ENCODE assay signal across 10 cellular contexts in the genomic region with DNA sequence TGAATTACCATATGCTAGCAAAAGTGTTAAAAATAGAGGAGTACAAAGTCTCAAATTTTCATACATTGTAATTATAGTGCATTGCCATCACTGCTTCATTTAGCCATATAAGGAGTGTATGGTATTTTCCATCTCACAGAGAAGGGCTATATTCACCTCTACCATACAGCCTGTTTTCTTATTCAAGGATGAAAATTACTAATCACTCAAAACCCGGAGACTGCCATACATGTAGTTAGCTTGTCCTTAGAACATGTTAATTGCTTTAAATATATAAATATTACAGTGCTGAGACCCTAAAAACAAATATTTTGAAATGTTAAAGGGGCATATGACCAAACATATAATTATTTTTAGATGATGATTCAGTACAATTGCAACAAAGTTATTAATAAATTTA. TPM values are rescaled to one million over a fixed set of nuclear protein-coding genes. Genes with fewer than 3 reads are reported as not detected.
DNase-seq lines count a peak whose midpoint lies in the region; TF ChIP-seq lines count a peak whose summit lies in the region.
"Had no signal": no experiment of that assay in that cellular context is flagged by ENCODE, and none has a peak within 500 bp of the region (broad histone marks: within the 10 kb centered on the region; RNA-seq: fewer than 3 reads in every experiment).

No MANE protein-coding gene starts in this region.

- peak overlapping the region; percentile 94 for H3K4me3 Mint-ChIP-seq in activated CD4-positive, alpha-beta T cell treated with anti-CD3 and anti-CD28 coated beads, Interleukin-2, amount 10 ng/mL, durations not matched to agents 24 days and 14 days

- H3K36me3 Mint-ChIP-seq in activated CD4-positive, alpha-beta T cell treated with anti-CD3 and anti-CD28 coated beads, Interleukin-2, amount 10 ng/mL, durations not matched to agents 24 days and 14 days (ENCODE audit: low read depth), result peaks cover 16% of the 10 kb centered on the region

- no peak for TF ChIP-seq POLR2A in adrenal gland (IDR thresholded peaks at IDR 0.05)
- TF ChIP-seq POLR2A in testis (IDR thresholded peaks at IDR 0.05), result no peak

- 25 to 35% (median 28%) methylated on average over 1 of the region's 1 CpG for WGBS in adrenal gland, 4 donors
- 59% methylated on average over 1 of the region's 1 CpG for WGBS in liver
- WGBS in testis, 2 donors, result 29 to 63% methylated on average over 1 of the region's 1 CpG

- no peak for TF ChIP-seq RAD21 in liver (IDR thresholded peaks at IDR 0.05)

- H3K4me3 ChIP-seq in adrenal gland, result peak overlapping the region in 2 of 4 donors; percentile 66 to 91
- H3K4me3 ChIP-seq in liver (ENCODE audit: low read depth in 1 of 3, low read length in 3 of 3), result peak overlapping the region; percentile 66 to 82 (median 73)
- no peak overlapping the region for H3K4me3 ChIP-seq in testis

- peak overlapping the region; percentile 66 to 95 (median 89) for H3K27ac ChIP-seq in adrenal gland
- peak overlapping the region; percentile 84 to 94 for H3K27ac ChIP-seq in liver (ENCODE audit: low read depth in 1 of 2, low read length in 2 of 2)
- H3K27ac ChIP-seq in testis, result peak overlapping the region; percentile 67 to 83

- H3K36me3 ChIP-seq in adrenal gland (replicated peaks in 1 of 2) (no peaks in the 10 kb centered on the region), liver (ENCODE audit: control insufficient read depth in 4 of 4, insufficient read depth in 3 of 4, low read depth in 1 of 4, low read length in 3 of 4) (no peaks in the 10 kb centered on the region), testis (ENCODE audit: low read depth, missing control alignments) (no peaks in the 10 kb centered on the region)

- peaks cover 23% of the 10 kb centered on the region for H3K4me1 Mint-ChIP-seq in activated CD4-positive, alpha-beta T cell treated with anti-CD3 and anti-CD28 coated beads, Interleukin-2, amount 10 ng/mL, durations not matched to agents 24 days and 14 days

- intact Hi-C loops in activated CD4-positive, alpha-beta T cell treated with anti-CD3 and anti-CD28 coated beads, Interleukin-2, amount 10 ng/mL, durations not matched to agents 24 days and 14 days (cut with micrococcal nuclease), result loop anchor here (2.0 kb wide), 1 partner anchor 31 kb away; no protein-coding TSS in a partner anchor
- intact Hi-C loops in adrenal gland (cut with DNase I) (loop anchor here in 1 of 2 donors (5.0 kb wide), 1 partner anchor 51 kb away; a partner anchor contains a TSS), testis (cut with DNase I; ENCODE audit: low total_unique reads) (no loop called here)

- H3K4me1 ChIP-seq in adrenal gland (replicated peaks in 1 of 2) (peaks cover 27 to 53% of the 10 kb centered on the region in 2 donors), liver (ENCODE audit: control insufficient read depth in 4 of 4, insufficient read depth in 4 of 4, low read length in 3 of 4) (peaks cover 5 to 52% (median 31%) of the 10 kb centered on the region in 4 donors), testis (peaks cover 13% of the 10 kb centered on the region)

- no peaks in the 10 kb centered on the region for H3K9me3 ChIP-seq in adrenal gland (replicated peaks in 1 of 3)
- no peaks in the 10 kb centered on the region for H3K9me3 ChIP-seq in liver (ENCODE audit: control insufficient read depth in 4 of 4, low read length in 3 of 4)
- no peaks in the 10 kb centered on the region for H3K9me3 ChIP-seq in testis

- H3K27me3 ChIP-seq in adrenal gland (no peaks in the 10 kb centered on the region), liver (ENCODE audit: control insufficient read depth in 4 of 4, insufficient read depth in 4 of 4, low read length in 3 of 4) (no peaks in the 10 kb centered on the region), testis (no peaks in the 10 kb centered on the region)

- TF ChIP-seq CTCF in adrenal gland (IDR thresholded peaks at IDR 0.05) (no peak), liver (IDR thresholded peaks at IDR 0.05; ENCODE audit: low read depth, low read length, missing input control) (no peak), testis (IDR thresholded peaks at IDR 0.05) (no peak)

- no peak overlapping the region for H3K27ac Mint-ChIP-seq in activated CD4-positive, alpha-beta T cell treated with anti-CD3 and anti-CD28 coated beads, Interleukin-2, amount 10 ng/mL, durations not matched to agents 24 days and 14 days

- H3K27me3 Mint-ChIP-seq in activated CD4-positive, alpha-beta T cell treated with anti-CD3 and anti-CD28 coated beads, Interleukin-2, amount 10 ng/mL, durations not matched to agents 24 days and 14 days, result peaks cover 21% of the 10 kb centered on the region

- DNase-seq in activated CD4-positive, alpha-beta T cell treated with anti-CD3 and anti-CD28 coated beads, Interleukin-2, amount 10 ng/mL, durations not matched to agents 24 days and 14 days, result no peak
- DNase-seq in activated CD4-positive, alpha-beta T cell treated with anti-CD3 and anti-CD28 coated beads, Interleukin-2, amount 50 U/mL, for 4 hours, result no peak
- DNase-seq in adrenal gland (no peak), testis (no peak), NCI-H774 (lab: John Stamatoyannopoulos, UW) (no peak), NCI-H748 (lab: John Stamatoyannopoulos, UW; ENCODE audit: unreplicated experiment) (no peak)
- DNase-seq in stimulated activated CD4-positive, alpha-beta T cell treated with anti-CD3 and anti-CD28 coated beads, Interleukin-4, amount 100 ng/mL, for 24 hours, result no peak
- DNase-seq: NCI-H2081 treated with DMSO at 0.1 percent for 48 hours; stimulated activated CD4-positive, alpha-beta T cell treated with anti-CD3 and anti-CD28 coated beads, Interleukin-12 subunit alpha, Interleukin-12 subunit beta, amount 100 ng/mL, for 4 hours had no signal

- no peaks in the 10 kb centered on the region for H3K9me3 Mint-ChIP-seq in activated CD4-positive, alpha-beta T cell treated with anti-CD3 and anti-CD28 coated beads, Interleukin-2, amount 10 ng/mL, durations not matched to agents 24 days and 14 days

- H3K9ac ChIP-seq in liver (ENCODE audit: low read depth in 1 of 2, low read length in 2 of 2), result peak overlapping the region; percentile 63 to 99

TF ChIP-seq in liver, 16 proteins besides CTCF, POLR2A, EP300 and RAD21 (continues in another document):
- TF ChIP-seq FOXA1 (IDR thresholded peaks at IDR 0.05) (no peak), GABPA (IDR thresholded peaks at IDR 0.05 in 1 of 2, conservative IDR thresholded peaks at IDR 0.05 in 1 of 2) (no peak), YY1 (IDR thresholded peaks at IDR 0.05) (no peak), RXRA (IDR thresholded peaks at IDR 0.05) (no peak)
- TF ChIP-seq, protein P1, sequence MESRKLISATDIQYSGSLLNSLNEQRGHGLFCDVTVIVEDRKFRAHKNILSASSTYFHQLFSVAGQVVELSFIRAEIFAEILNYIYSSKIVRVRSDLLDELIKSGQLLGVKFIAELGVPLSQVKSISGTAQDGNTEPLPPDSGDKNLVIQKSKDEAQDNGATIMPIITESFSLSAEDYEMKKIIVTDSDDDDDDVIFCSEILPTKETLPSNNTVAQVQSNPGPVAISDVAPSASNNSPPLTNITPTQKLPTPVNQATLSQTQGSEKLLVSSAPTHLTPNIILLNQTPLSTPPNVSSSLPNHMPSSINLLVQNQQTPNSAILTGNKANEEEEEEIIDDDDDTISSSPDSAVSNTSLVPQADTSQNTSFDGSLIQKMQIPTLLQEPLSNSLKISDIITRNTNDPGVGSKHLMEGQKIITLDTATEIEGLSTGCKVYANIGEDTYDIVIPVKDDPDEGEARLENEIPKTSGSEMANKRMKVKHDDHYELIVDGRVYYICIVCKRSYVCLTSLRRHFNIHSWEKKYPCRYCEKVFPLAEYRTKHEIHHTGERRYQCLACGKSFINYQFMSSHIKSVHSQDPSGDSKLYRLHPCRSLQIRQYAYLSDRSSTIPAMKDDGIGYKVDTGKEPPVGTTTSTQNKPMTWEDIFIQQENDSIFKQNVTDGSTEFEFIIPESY (IDR thresholded peaks at IDR 0.05), result no peak
- TF ChIP-seq, protein P2, sequence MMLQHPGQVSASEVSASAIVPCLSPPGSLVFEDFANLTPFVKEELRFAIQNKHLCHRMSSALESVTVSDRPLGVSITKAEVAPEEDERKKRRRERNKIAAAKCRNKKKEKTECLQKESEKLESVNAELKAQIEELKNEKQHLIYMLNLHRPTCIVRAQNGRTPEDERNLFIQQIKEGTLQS (IDR thresholded peaks at IDR 0.05), result no peak

RNA-seq across cellular contexts. Expression of a gene that starts 49.4 kb away (rescaled TPM):
- total RNA-seq in activated CD4-positive, alpha-beta T cell treated with anti-CD3 and anti-CD28 coated beads, Interleukin-2, amount 10 ng/mL, durations not matched to agents 24 days and 14 days, result 2.2 and 2.5 TPM in 2 replicates
- total RNA-seq in adrenal gland (10 to 100 TPM in 1 of 8 donors, 1 to 10 TPM in 7; 5.1 to 13.4 (median 7.6) TPM), liver (1 to 10 TPM; 2.1 to 8.4 TPM), testis (10 to 100 TPM; 19.4 to 32.4 TPM)
- polyA plus RNA-seq in adrenal gland (1 to 10 TPM; 1.6 to 6.4 (median 3.0) TPM), liver (1 to 10 TPM; 4.8 to 5.4 TPM), testis (ENCODE audit: insufficient read depth, low read depth, low replicate concordance) (23.5 TPM)

RNA-seq across cellular contexts. Expression of a gene that starts 49.5 kb away (rescaled TPM):
- 22.0 and 24.7 TPM in 2 replicates for total RNA-seq in activated CD4-positive, alpha-beta T cell treated with anti-CD3 and anti-CD28 coated beads, Interleukin-2, amount 10 ng/mL, durations not matched to agents 24 days and 14 days
- total RNA-seq in adrenal gland (10 to 100 TPM; 12.0 to 61.9 (median 32.4) TPM), liver (10 to 100 TPM in 1 of 2 donors, 1 to 10 TPM in 1; 9.7 to 18.4 TPM), testis (10 to 100 TPM; 17.1 to 23.3 TPM)
- polyA plus RNA-seq in adrenal gland (10 to 100 TPM; 10.0 to 47.5 (median 10.5) TPM), liver (10 to 100 TPM; 15.0 to 18.1 TPM), testis (ENCODE audit: insufficient read depth, low read depth, low replicate concordance) (53.9 TPM)

Comparison
In these comparisons a context has a peak if more than half of its experiments do, and no peak if none do; other contexts are left out.
1. H3K4me3 ChIP-seq: peak in liver (3 of 3); none in testis (0 of 2).
2. Peak in every context shown above with its lines, with median percentiles within 50 percentile points of each other: H3K27ac ChIP-seq.